Comparison of ENCODE assay signal across 19 cellular contexts in genomic region chr19:23528376-23528775, GRCh38.
"Had no signal": no experiment of that assay in that cellular context is flagged by ENCODE, and none has a peak within 500 bp of the region (broad histone marks: within the 10 kb centered on the region; RNA-seq: fewer than 3 reads in every experiment).

No MANE protein-coding gene starts in this region.

- H3K4me1 Mint-ChIP-seq: activated naive CD8-positive, alpha-beta T cell treated with anti-CD3 and anti-CD28 coated beads for 36 hours; stimulated activated memory B cell treated with anti-CD40 and anti-IgM and Interleukin-4, amounts not matched to agents 10 μg/mL and 1 μg/mL and 100 μg/mL, for 72 hours; T-cell had no signal

- H3K36me3 Mint-ChIP-seq: activated naive CD8-positive, alpha-beta T cell treated with anti-CD3 and anti-CD28 coated beads for 36 hours; stimulated activated memory B cell treated with anti-CD40 and anti-IgM and Interleukin-4, amounts not matched to agents 10 μg/mL and 1 μg/mL and 100 μg/mL, for 72 hours; T-cell had no signal

- H3K27me3 Mint-ChIP-seq: activated naive CD8-positive, alpha-beta T cell treated with anti-CD3 and anti-CD28 coated beads for 36 hours; stimulated activated memory B cell treated with anti-CD40 and anti-IgM and Interleukin-4, amounts not matched to agents 10 μg/mL and 1 μg/mL and 100 μg/mL, for 72 hours; T-cell; type B pancreatic cell had no signal

- H3K4me3 Mint-ChIP-seq: activated naive CD8-positive, alpha-beta T cell treated with anti-CD3 and anti-CD28 coated beads for 36 hours; activated T-helper 1 cell treated with anti-CD3 and anti-CD28 coated beads, Interleukin-12 subunit alpha, Interleukin-12 subunit beta, Interleukin-2, Interleukin-4 antibody, amounts not matched to agents 30 ng/mL and 10 ng/mL and 1 ng/mL, durations not matched to agents 14 hours and 24 hours and 36 hours; stimulated activated memory B cell treated with anti-CD40 and anti-IgM and Interleukin-4, amounts not matched to agents 10 μg/mL and 1 μg/mL and 100 μg/mL, for 72 hours; T-cell; type B pancreatic cell had no signal

- H3K27ac Mint-ChIP-seq: activated naive CD8-positive, alpha-beta T cell treated with anti-CD3 and anti-CD28 coated beads for 36 hours; activated T-helper 1 cell treated with anti-CD3 and anti-CD28 coated beads, Interleukin-12 subunit alpha, Interleukin-12 subunit beta, Interleukin-2, Interleukin-4 antibody, amounts not matched to agents 30 ng/mL and 10 ng/mL and 1 ng/mL, durations not matched to agents 14 hours and 24 hours and 36 hours; stimulated activated memory B cell treated with anti-CD40 and anti-IgM and Interleukin-4, amounts not matched to agents 10 μg/mL and 1 μg/mL and 100 μg/mL, for 72 hours; T-cell; type B pancreatic cell had no signal

- ATAC-seq: left lobe of liver, T-cell had no signal

- DNase-seq: activated CD4-positive, alpha-beta T cell treated with anti-CD3 and anti-CD28 coated beads, Interleukin-2, amount 50 U/mL, for 1 hour; amniotic stem cell; dermis blood vessel endothelial cell; effector memory CD4-positive, alpha-beta T cell; glutamatergic neuron; hippocampal formation; midbrain; occipital lobe; posterior cingulate gyrus; retina; spleen; stimulated activated CD4-positive, alpha-beta T cell treated with anti-CD3 and anti-CD28 coated beads, Interleukin-4, amount 100 ng/mL, for 4 hours; T-cell; testis had no signal

- H3K4me3 ChIP-seq: spleen, testis had no signal
